In the genomic region with DNA sequence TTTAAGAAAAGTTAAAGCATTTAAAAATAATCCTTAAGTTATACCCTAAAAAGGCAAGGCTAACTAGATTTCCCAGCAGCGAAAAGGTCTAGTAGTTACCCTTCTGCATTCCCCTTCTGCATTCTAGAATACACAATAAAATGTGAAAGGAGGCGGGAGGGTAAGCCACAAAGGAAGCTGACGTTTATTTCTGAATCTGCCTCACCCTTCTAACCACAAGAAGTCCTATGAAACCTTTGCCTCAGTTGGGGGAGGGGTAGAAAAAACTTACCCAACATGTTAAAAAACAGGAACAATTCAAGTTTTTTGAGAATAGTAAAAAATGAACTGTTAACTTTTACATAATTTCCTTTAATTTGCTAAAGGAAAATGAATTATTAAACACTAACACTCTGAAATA, we compare ENCODE assay signal across 8 cellular contexts. TPM values are rescaled to one million over a fixed set of nuclear protein-coding genes. Genes with fewer than 3 reads are reported as not detected.
A peak's percentile ranks its signal among the peaks of the same experiment; 100 is the strongest.
DNase-seq lines count a peak whose midpoint lies in the region; ATAC-seq and TF ChIP-seq lines count a peak whose summit lies in the region.

No MANE protein-coding gene starts in this region.

- ATAC-seq in Right ventricle myocardium inferior (peak; percentile 46), HG02642 (IDR thresholded peaks at IDR 0.05; ENCODE audit: poor library complexity, unreplicated experiment) (peak; percentile 82)

- H4K20me1 ChIP-seq in MM.1S (ENCODE audit: insufficient read depth, low read length) = peaks cover 10% of the 10 kb centered on the region

- H3K36me3 ChIP-seq in MM.1S (replicated peaks; ENCODE audit: insufficient read depth, low read length) (peaks cover 22% of the 10 kb centered on the region), thymus (ENCODE audit: control insufficient read depth, insufficient read depth) (peaks cover 7% of the 10 kb centered on the region), testis (ENCODE audit: low read depth, missing control alignments) (no peaks in the 10 kb centered on the region)

- no peaks in the 10 kb centered on the region for H3K9me2 ChIP-seq in MM.1S (replicated peaks; ENCODE audit: insufficient read depth, low read length)

- peak overlapping the region; percentile 45 for H3K4me3 ChIP-seq in MM.1S (ENCODE audit: low read length)
- H3K4me3 ChIP-seq in thymus (ENCODE audit: low read length) = peak overlapping the region; percentile 14
- H3K4me3 ChIP-seq in testis = no peak overlapping the region

- no peak for TF ChIP-seq CTCF in MM.1S (IDR thresholded peaks at IDR 0.05; ENCODE audit: low read length)
- TF ChIP-seq CTCF in testis (IDR thresholded peaks at IDR 0.05) = no peak

- peak overlapping the region; percentile 86 for H3K27ac ChIP-seq in MM.1S (ENCODE audit: low read length)
- no peak overlapping the region for H3K27ac ChIP-seq in thymus (ENCODE audit: low read depth)
- no peak overlapping the region for H3K27ac ChIP-seq in testis

- WGBS in thymus = 2% methylated on average over 3 of the region's 3 CpGs
- WGBS in testis, 2 donors = 71 to 74% methylated on average over 3 of the region's 3 CpGs

- peak overlapping the region; percentile 58 for H3K9ac ChIP-seq in MM.1S (ENCODE audit: low read length)

- H3K79me2 ChIP-seq in MM.1S (ENCODE audit: low read length) = peaks cover 100% of the 10 kb centered on the region

- peaks cover 51% of the 10 kb centered on the region for H3F3A ChIP-seq in MM.1S (ENCODE audit: insufficient read depth, low read length)

- H3K27me3 ChIP-seq in MM.1S (replicated peaks; ENCODE audit: insufficient read depth, low read length) (no peaks in the 10 kb centered on the region), thymus (ENCODE audit: control insufficient read depth, insufficient read depth) (no peaks in the 10 kb centered on the region), testis (no peaks in the 10 kb centered on the region)

- no peak overlapping the region for H2AFZ ChIP-seq in MM.1S (ENCODE audit: low read length)

- intact Hi-C loops in Right ventricle myocardium inferior (cut with DNase I) = no loop called here
- intact Hi-C loops in cardiac septum (cut with DNase I) = no loop called here
- intact Hi-C loops in testis (cut with DNase I; ENCODE audit: low total_unique reads) = no loop called here

- TF ChIP-seq POLR2A in testis (IDR thresholded peaks at IDR 0.05) = no peak

- H3K9me3 ChIP-seq in MM.1S (replicated peaks; ENCODE audit: insufficient read depth, low read length) (no peaks in the 10 kb centered on the region), thymus (ENCODE audit: control insufficient read depth) (no peaks in the 10 kb centered on the region), testis (no peaks in the 10 kb centered on the region)

- DNase-seq in Right ventricle myocardium inferior (ENCODE audit: missing footprints) (no peak), cardiac septum (ENCODE audit: low spot score) (no peak), MM.1S (peak; percentile 95), hepatic stellate cell (ENCODE audit: low spot score) (peak; percentile 65), testis (no peak)
- peak; percentile 33 for DNase-seq in activated T-helper 9 cell treated with anti-CD3 and anti-CD28 coated beads, Interleukin-2, amount 50 U/mL, for 16 hours (ENCODE audit: low read depth)

- peak overlapping the region; percentile 72 for H3K4me2 ChIP-seq in MM.1S (ENCODE audit: low read depth, low read length)

- H3K4me1 ChIP-seq in MM.1S (ENCODE audit: low read length) (peaks cover 43% of the 10 kb centered on the region), thymus (ENCODE audit: control insufficient read depth, insufficient read depth, low read length) (peaks cover 7% of the 10 kb centered on the region), testis (no peaks in the 10 kb centered on the region)

RNA-seq across cellular contexts. Expression of a gene that starts 11.3 kb away (rescaled TPM):
- total RNA-seq in Right ventricle myocardium inferior = 7.4 TPM
- 4.0 TPM for total RNA-seq in cardiac septum
- 59.5 TPM for polyA plus RNA-seq in thymus
- total RNA-seq in testis = 10 to 100 TPM; 10.4 to 10.6 TPM
- 18.1 TPM for polyA plus RNA-seq in testis (ENCODE audit: insufficient read depth, low read depth, low replicate concordance)

Comparison
In these comparisons a context has a peak if more than half of its experiments do, and no peak if none do; other contexts are left out.
1. DNase-seq: peak in MM.1S (single experiment), activated T-helper 9 cell treated with anti-CD3 and anti-CD28 coated beads, Interleukin-2, amount 50 U/mL, for 16 hours (single experiment) and hepatic stellate cell (single experiment); none in Right ventricle myocardium inferior (single experiment), cardiac septum (single experiment) and testis (single experiment).
2. H3K4me3 ChIP-seq: peak in MM.1S (single experiment) and thymus (single experiment); none in testis (0 of 2).